ENCODE assay signal across 9 cellular contexts in genomic region chr11:3037041-3037944, GRCh38. TPM values are rescaled to one million over a fixed set of nuclear protein-coding genes. Genes with fewer than 3 reads are reported as not detected.
DNase-seq lines count a peak whose midpoint lies in the region; ATAC-seq, FAIRE-seq and TF ChIP-seq lines count a peak whose summit lies in the region.
"Had no signal": no experiment of that assay in that cellular context is flagged by ENCODE, and none has a peak within 500 bp of the region (broad histone marks: within the 10 kb centered on the region; RNA-seq: fewer than 3 reads in every experiment).

No MANE protein-coding gene starts in this region.

- DNase-seq in D721Med (ENCODE audit: insufficient read length, low spot score) (peak; percentile 34), KBM-7 (peak; percentile 60), RPMI8226 (peak; percentile 76), anterior cingulate cortex (lab: John Stamatoyannopoulos, UW) (peak in 54 of 58 donors; percentile 35 to 88 (median 71)), heart right ventricle (peak; percentile 80 to 83), progenitor cell of endocrine pancreas (ENCODE audit: low spot score, unreplicated experiment) (peak; percentile 61)

- H3K36me3 Mint-ChIP-seq in progenitor cell of endocrine pancreas (ENCODE audit: insufficient read depth) = peaks cover 25% of the 10 kb centered on the region

- intact Hi-C loops in heart right ventricle (cut with DNase I) = loop anchor here (1.0 to 10.0 kb wide), 8 partner anchors 54 to 180 kb away; partner anchors contain the start of gene MRGPRG (in 6 of the 10)

- in situ Hi-C loops in KBM-7 (cut with MboI; ENCODE audit: low pct_unique_long_range_greater_than_20kb, low sequenced_read_pairs) = no loop called here

- H3K9me3 Mint-ChIP-seq in progenitor cell of endocrine pancreas (ENCODE audit: low read depth) = no peaks in the 10 kb centered on the region

- no peak overlapping the region for H3K4me3 Mint-ChIP-seq in progenitor cell of endocrine pancreas (ENCODE audit: low read depth)

- peak; percentile 68 to 90 (median 78) for ATAC-seq in heart right ventricle
- ATAC-seq in HG02759 (IDR thresholded peaks at IDR 0.05; ENCODE audit: unreplicated experiment) = no peak
- no peak for ATAC-seq in HG02981 (IDR thresholded peaks at IDR 0.05; ENCODE audit: unreplicated experiment)

- no peak for FAIRE-seq in D721Med (lab: Jason Lieb, UNC)
- FAIRE-seq: TTC549 had no signal

- H3K4me3 ChIP-seq in heart right ventricle = no peak overlapping the region

- 57 to 60% methylated on average over 24 of the region's 24 CpGs for WGBS in heart right ventricle, 2 donors

- H3K27me3 ChIP-seq in heart right ventricle = no peaks in the 10 kb centered on the region

- peak overlapping the region in 5 of 10 donors; percentile 10 to 56 (median 22) for H3K27ac ChIP-seq in heart right ventricle

- TF ChIP-seq CTCF in D721Med (IDR thresholded peaks at IDR 0.05; ENCODE audit: insufficient read depth, missing control alignments) = peak; percentile 69
- peak; percentile 72 to 93 (median 84) for TF ChIP-seq CTCF in heart right ventricle (IDR thresholded peaks at IDR 0.05)
- peak; percentile 84 for TF ChIP-seq CTCF in progenitor cell of endocrine pancreas (IDR thresholded peaks at IDR 0.05; ENCODE audit: unreplicated experiment)

- no peaks in the 10 kb centered on the region for H3K27me3 Mint-ChIP-seq in progenitor cell of endocrine pancreas

- no peaks in the 10 kb centered on the region for H3K9me3 ChIP-seq in heart right ventricle

- peaks cover 5 to 33% (median 16%) of the 10 kb centered on the region in 9 donors for H3K4me1 ChIP-seq in heart right ventricle

- peaks cover 0 to 99% (median 34%) of the 10 kb centered on the region in 9 donors for H3K36me3 ChIP-seq in heart right ventricle

- H3K4me1 Mint-ChIP-seq in progenitor cell of endocrine pancreas (ENCODE audit: low read depth) = peaks cover 5% of the 10 kb centered on the region

- no peak overlapping the region for H3K27ac Mint-ChIP-seq in progenitor cell of endocrine pancreas

RNA-seq across cellular contexts. Expression of gene CARS1, which starts 19.9 kb away (rescaled TPM):
- total RNA-seq in heart right ventricle (10 to 100 TPM; 12.5 to 24.6 (median 15.9) TPM), progenitor cell of endocrine pancreas (56.4 and 64.5 TPM in 2 replicates)
- 10 to 100 TPM; 14.8 to 24.2 TPM for polyA plus RNA-seq in heart right ventricle

RNA-seq across cellular contexts. Expression of gene NAP1L4, which starts 45.2 kb away (rescaled TPM):
- total RNA-seq in heart right ventricle = 100 to 1,000 TPM; 167 to 233 (median 191) TPM
- 100 to 1,000 TPM in 1 of 2 donors, 10 to 100 TPM in 1; 98.5 to 102 TPM for polyA plus RNA-seq in heart right ventricle
- total RNA-seq in progenitor cell of endocrine pancreas = 184 and 201 TPM in 2 replicates

Comparison
In these comparisons a context has a peak if more than half of its experiments do, and no peak if none do; other contexts are left out.
1. ATAC-seq: peak in heart right ventricle (8 of 8); none in HG02759 (single experiment) and HG02981 (single experiment).
2. Peak in every context shown above with its lines, with median percentiles within 50 percentile points of each other: DNase-seq and CTCF ChIP-seq.